Comparison of ENCODE assay signal across 8 cellular contexts in genomic region chr18:12990977-12991838, GRCh38. TPM values are rescaled to one million over a fixed set of nuclear protein-coding genes. Genes with fewer than 3 reads are reported as not detected.
DNase-seq lines count a peak whose midpoint lies in the region; ATAC-seq, FAIRE-seq and TF ChIP-seq lines count a peak whose summit lies in the region.

CEP192 (plus strand) TSS chr18:12991362; CDS start chr18:12999425, 8,063 bp downstream.

- ATAC-seq in HG02759 (IDR thresholded peaks at IDR 0.05; ENCODE audit: unreplicated experiment) (peak; percentile 86), Right ventricle myocardium inferior (peak; percentile 99), pancreas (peak; percentile 96 to 100 (median 98))

- H3K27ac ChIP-seq in pancreas (peak within 1 kb of the TSS; percentile 61 to 93 (median 85)), tibial artery (peak within 1 kb of the TSS; percentile 79 to 82)

- H3K4me1 ChIP-seq in pancreas (peaks cover 0 to 9% (median 9%) of the 10 kb centered on the region in 3 donors), tibial artery (peaks cover 0 to 24% (median 17%) of the 10 kb centered on the region in 4 donors)

- H3K9me3 ChIP-seq in pancreas (no peaks in the 10 kb centered on the region), tibial artery (no peaks in the 10 kb centered on the region)

- DNase-seq in NCI-H1417 (lab: John Stamatoyannopoulos, UW) (peak; percentile 96 to 99 (median 99)), SW 1271 (lab: John Stamatoyannopoulos, UW) (peak; percentile 79 to 92), Right ventricle myocardium inferior (ENCODE audit: missing footprints) (peak; percentile 98), pancreas (peak; percentile 96 to 99 (median 97)), tibial artery (peak; percentile 97 to 98)
- peak; percentile 96 for DNase-seq in activated naive CD8-positive, alpha-beta T cell treated with anti-CD3 and anti-CD28 coated beads, Interleukin-2, amount 50 U/mL, for 16 hours (ENCODE audit: low read depth, low spot score)

- no peaks in the 10 kb centered on the region for H3K27me3 ChIP-seq in pancreas
- H3K27me3 ChIP-seq in tibial artery = no peaks in the 10 kb centered on the region

- TF ChIP-seq CTCF in GM12872 (IDR thresholded peaks at IDR 0.05; ENCODE audit: insufficient read depth, low read depth, low read length) = 0 out of 3 replicates have a peak, but pooled peaks have one; percentile 23
- TF ChIP-seq CTCF in pancreas (IDR thresholded peaks at IDR 0.05) = no peak
- no peak for TF ChIP-seq CTCF in tibial artery (IDR thresholded peaks at IDR 0.05)

- 0 to 1% methylated on average over 74 of the region's 74 CpGs for WGBS in pancreas, 2 donors

- peak; percentile 97 for FAIRE-seq in pancreas (lab: Jason Lieb, UNC)

- H3K4me3 ChIP-seq in pancreas (peak within 1 kb of the TSS; percentile 69 to 98 (median 86)), tibial artery (peak within 1 kb of the TSS; percentile 81 to 90)

- H3K36me3 ChIP-seq in pancreas (no peaks in the 10 kb centered on the region), tibial artery (no peaks in the 10 kb centered on the region)

- intact Hi-C loops in Right ventricle myocardium inferior (cut with DNase I) (loop anchor here (5.0 to 10.0 kb wide), 2 partner anchors 44 to 616 kb away; partner anchors contain the start of genes AFG3L2 and SEH1L), pancreas (cut with DNase I) (no loop called here), tibial artery (cut with DNase I; ENCODE audit: low total_unique reads) (loop anchor here (2.0 to 10.0 kb wide), 2 partner anchors 44 to 734 kb away; partner anchors contain the start of genes FAM210A and RNMT)

RNA-seq across cellular contexts. Expression of gene CEP192, which starts in this region (rescaled TPM):
- 25.6 TPM for total RNA-seq in Right ventricle myocardium inferior
- total RNA-seq in pancreas = 10 to 100 TPM; 10.3 to 20.7 (median 14.0) TPM
- polyA plus RNA-seq in pancreas = 10 to 100 TPM in 1 of 2 donors, 1 to 10 TPM in 1; 6.7 to 21.7 TPM

Comparison
In these comparisons a context has a peak if more than half of its experiments do, and no peak if none do; other contexts are left out.
1. Peak in every context shown above with its lines: DNase-seq, ATAC-seq, H3K4me3 ChIP-seq and H3K27ac ChIP-seq.
2. intact Hi-C loops: an anchor here in Right ventricle myocardium inferior (5.0 to 10.0 kb wide) and tibial artery (2.0 to 10.0 kb wide); none called in pancreas.